Comparison of ENCODE assay signal across 8 cellular contexts in genomic region chr17:42116705-42117396, GRCh38. TPM values are rescaled to one million over a fixed set of nuclear protein-coding genes. Genes with fewer than 3 reads are reported as not detected.
DNase-seq lines count a peak whose midpoint lies in the region; ATAC-seq and TF ChIP-seq lines count a peak whose summit lies in the region.

No MANE protein-coding gene starts in this region.

- no peaks in the 10 kb centered on the region for H3K27me3 Mint-ChIP-seq in activated naive CD8-positive, alpha-beta T cell treated with anti-CD3 and anti-CD28 coated beads for 36 hours

- H3K4me1 ChIP-seq in psoas muscle: peaks cover 26% of the 10 kb centered on the region
- peaks cover 43% of the 10 kb centered on the region for H3K4me1 ChIP-seq in vagina

- ATAC-seq in Right ventricle myocardium superior (ENCODE audit: poor library complexity): peak; percentile 44
- ATAC-seq in psoas muscle: peak; percentile 47 to 69 (median 64)
- ATAC-seq in HG03457 (IDR thresholded peaks at IDR 0.05; ENCODE audit: unreplicated experiment): no peak

- no peaks in the 10 kb centered on the region for H3K9me3 Mint-ChIP-seq in activated naive CD8-positive, alpha-beta T cell treated with anti-CD3 and anti-CD28 coated beads for 36 hours

- H3K4me3 Mint-ChIP-seq in activated naive CD8-positive, alpha-beta T cell treated with anti-CD3 and anti-CD28 coated beads for 36 hours: no peak overlapping the region

- H3K36me3 Mint-ChIP-seq in activated naive CD8-positive, alpha-beta T cell treated with anti-CD3 and anti-CD28 coated beads for 36 hours: peaks cover 13% of the 10 kb centered on the region

- H3K27ac ChIP-seq in psoas muscle (peak overlapping the region; percentile 25), vagina (no peak overlapping the region)

- no peaks in the 10 kb centered on the region for H3K27me3 ChIP-seq in psoas muscle (ENCODE audit: insufficient read depth in 3 of 3, low read length in 2 of 3)
- H3K27me3 ChIP-seq in vagina: no peaks in the 10 kb centered on the region

- intact Hi-C loops in Right ventricle myocardium superior (cut with DNase I): loop anchor here (5.0 kb wide), 3 partner anchors 65 to 150 kb away; partner anchors contain the start of genes CNP and KCNH4
- intact Hi-C loops in psoas muscle (cut with DNase I): loop anchor here (1.0 to 10.0 kb wide), 6 partner anchors 50 to 288 kb away; no protein-coding TSS in a partner anchor
- intact Hi-C loops in vagina (cut with DNase I): loop anchor here (2.0 kb wide), 1 partner anchor 92 kb away; no protein-coding TSS in a partner anchor

- H3K9me3 ChIP-seq in psoas muscle (no peaks in the 10 kb centered on the region), vagina (no peaks in the 10 kb centered on the region)

- TF ChIP-seq POLR2A in vagina (IDR thresholded peaks at IDR 0.05): no peak

- WGBS in psoas muscle, 3 donors: 34 to 40% (median 35%) methylated on average over 18 of the region's 18 CpGs

- peak overlapping the region; percentile 62 for H3K27ac Mint-ChIP-seq in activated naive CD8-positive, alpha-beta T cell treated with anti-CD3 and anti-CD28 coated beads for 36 hours

- TF ChIP-seq CTCF in GM10266 (IDR thresholded peaks at IDR 0.05; ENCODE audit: control insufficient read depth, insufficient read depth, low read depth, missing control alignments) (peak; percentile 88), psoas muscle (IDR thresholded peaks at IDR 0.05) (peak; percentile 84), vagina (IDR thresholded peaks at IDR 0.05) (peak; percentile 51 to 81 (median 79))

- no peak overlapping the region for H3K4me3 ChIP-seq in psoas muscle
- no peak overlapping the region for H3K4me3 ChIP-seq in vagina

- peaks cover 36% of the 10 kb centered on the region for H3K4me1 Mint-ChIP-seq in activated naive CD8-positive, alpha-beta T cell treated with anti-CD3 and anti-CD28 coated beads for 36 hours

- DNase-seq in GM10266 (ENCODE audit: extremely low spot score) (peak; percentile 82), NCI-H1436 treated with DMSO at 0.1 percent for 48 hours (lab: John Stamatoyannopoulos, UW) (peak; percentile 35), SW480 (ENCODE audit: low spot score) (peak; percentile 79), Right ventricle myocardium superior (peak; percentile 88), psoas muscle (peak; percentile 81 to 90), vagina (ENCODE audit: extremely low spot score in 2 of 2) (no peak)
- peak; percentile 74 for DNase-seq in activated naive CD8-positive, alpha-beta T cell treated with anti-CD3 and anti-CD28 coated beads for 36 hours

- H3K36me3 ChIP-seq in psoas muscle (ENCODE audit: insufficient read depth in 1 of 2, low read depth in 1 of 2): peaks cover 0 to 64% of the 10 kb centered on the region in 2 donors
- peaks cover 0 to 20% of the 10 kb centered on the region in 2 donors for H3K36me3 ChIP-seq in vagina

RNA-seq across cellular contexts. Expression of gene KAT2A, which starts 4.3 kb away (rescaled TPM):
- total RNA-seq in activated naive CD8-positive, alpha-beta T cell treated with anti-CD3 and anti-CD28 coated beads for 36 hours: 10 to 100 TPM; 49.1 to 51.6 TPM
- 22.6 TPM for total RNA-seq in Right ventricle myocardium superior
- 10 to 100 TPM; 12.3 to 35.3 (median 20.0) TPM for total RNA-seq in psoas muscle
- polyA plus RNA-seq in psoas muscle: 10 to 100 TPM; 20.9 to 23.5 (median 21.2) TPM
- 63.1 TPM for total RNA-seq in vagina

RNA-seq across cellular contexts. Expression of gene DHX58, which starts 4.3 kb away (rescaled TPM):
- 10 to 100 TPM; 23.5 to 24.9 TPM for total RNA-seq in activated naive CD8-positive, alpha-beta T cell treated with anti-CD3 and anti-CD28 coated beads for 36 hours
- total RNA-seq in Right ventricle myocardium superior (2.5 TPM), psoas muscle (1 to 10 TPM; 2.0 to 4.2 (median 3.1) TPM), vagina (8.1 TPM)
- polyA plus RNA-seq in psoas muscle: 1 to 10 TPM; 1.3 to 2.8 (median 2.0) TPM

RNA-seq across cellular contexts. Expression of gene HSPB9, which starts 5.8 kb away (rescaled TPM):
- total RNA-seq in activated naive CD8-positive, alpha-beta T cell treated with anti-CD3 and anti-CD28 coated beads for 36 hours: under 1 TPM; 0.18 to 0.33 TPM
- total RNA-seq in Right ventricle myocardium superior: 0.11 TPM
- under 1 TPM in 1 of 4 donors, not detected in 3; 0.43 TPM for total RNA-seq in psoas muscle
- under 1 TPM in 2 of 3 donors, not detected in 1; 0.03 to 0.53 TPM for polyA plus RNA-seq in psoas muscle
- total RNA-seq in vagina: 1.2 TPM

RNA-seq across cellular contexts. Expression of gene ZNF385C, which starts 18.6 kb away (rescaled TPM):
- total RNA-seq in activated naive CD8-positive, alpha-beta T cell treated with anti-CD3 and anti-CD28 coated beads for 36 hours: 1 to 10 TPM in 1 of 2 experiments, under 1 TPM in 1; 0.92 to 1.2 TPM
- total RNA-seq in Right ventricle myocardium superior: 0.16 TPM
- 1 to 10 TPM in 3 of 4 donors, under 1 TPM in 1; 0.50 to 9.2 (median 1.1) TPM for total RNA-seq in psoas muscle
- under 1 TPM; 0.22 to 0.36 (median 0.32) TPM for polyA plus RNA-seq in psoas muscle
- 0.49 TPM for total RNA-seq in vagina

RNA-seq across cellular contexts. Expression of gene RAB5C, which starts 37.9 kb away (rescaled TPM):
- 10 to 100 TPM; 44.4 to 48.9 TPM for total RNA-seq in activated naive CD8-positive, alpha-beta T cell treated with anti-CD3 and anti-CD28 coated beads for 36 hours
- 38.6 TPM for total RNA-seq in Right ventricle myocardium superior
- total RNA-seq in psoas muscle: 10 to 100 TPM; 27.3 to 43.2 (median 38.7) TPM
- 10 to 100 TPM; 41.5 to 70.9 (median 60.0) TPM for polyA plus RNA-seq in psoas muscle
- total RNA-seq in vagina: 111 TPM

Comparison
In these comparisons a context has a peak if more than half of its experiments do, and no peak if none do; other contexts are left out.
1. DNase-seq: peak in GM10266 (single experiment), NCI-H1436 treated with DMSO at 0.1 percent for 48 hours (single experiment), SW480 (single experiment), activated naive CD8-positive, alpha-beta T cell treated with anti-CD3 and anti-CD28 coated beads for 36 hours (single experiment), Right ventricle myocardium superior (single experiment) and psoas muscle (2 of 2); none in vagina (0 of 2).
2. Peak in every context shown above with its lines, with median percentiles within 50 percentile points of each other: CTCF ChIP-seq.